In genomic region chr2:231521443-231521842, GRCh38 we compare ENCODE assay signal across 18 cellular contexts. TPM values are rescaled to one million over a fixed set of nuclear protein-coding genes. Genes with fewer than 3 reads are reported as not detected.
DNase-seq lines count a peak whose midpoint lies in the region; ATAC-seq and TF ChIP-seq lines count a peak whose summit lies in the region.
"Had no signal": no experiment of that assay in that cellular context is flagged by ENCODE, and none has a peak within 500 bp of the region (broad histone marks: within the 10 kb centered on the region; RNA-seq: fewer than 3 reads in every experiment).

No MANE protein-coding gene starts in this region.

- no peak for TF ChIP-seq CTCF in WERI-Rb-1 (IDR thresholded peaks at IDR 0.05; ENCODE audit: low read depth, low read length)

- intact Hi-C loops in activated CD4-positive, alpha-beta T cell treated with anti-CD3 and anti-CD28 coated beads for 36 hours (cut with DNase I, micrococcal nuclease) = no loop called here

- in situ Hi-C loops in G401 (cut with HindIII; ENCODE audit: low sequenced_read_pairs) = no loop called here

- no peaks in the 10 kb centered on the region for H3K27me3 Mint-ChIP-seq in T-helper 17 cell
- H3K27me3 Mint-ChIP-seq in activated CD4-positive, alpha-beta T cell treated with anti-CD3 and anti-CD28 coated beads for 36 hours = no peaks in the 10 kb centered on the region
- H3K27me3 Mint-ChIP-seq: CD4-positive, alpha-beta T cell had no signal

- H3K36me3 ChIP-seq in mesenchymal stem cell (ENCODE audit: control insufficient read depth in 1 of 2, insufficient read depth in 2 of 2, low read depth in 1 of 2, low read length in 2 of 2) = no peaks in the 10 kb centered on the region
- no peaks in the 10 kb centered on the region for H3K36me3 ChIP-seq in WERI-Rb-1

- no peak overlapping the region for H3K4me2 ChIP-seq in mesenchymal stem cell (ENCODE audit: low read length, poor library complexity, severe bottlenecking)

- H2BK12ac ChIP-seq in mesenchymal stem cell (ENCODE audit: low read length in 2 of 2) = no peak overlapping the region

- H2AK5ac ChIP-seq in mesenchymal stem cell (ENCODE audit: low read length, severe bottlenecking) = no peak overlapping the region

- DNase-seq in CD1c-positive myeloid dendritic cell (ENCODE audit: extremely low spot score) (peak; percentile 39), GF-D8 (lab: John Stamatoyannopoulos, UW) (peak; percentile 12), T-helper 17 cell (no peak), mesenchymal stem cell (no peak), WERI-Rb-1 (no peak), G401 (ENCODE audit: low spot score) (no peak)
- no peak for DNase-seq in activated CD4-positive, alpha-beta T cell treated with anti-CD3 and anti-CD28 coated beads for 36 hours
- DNase-seq: CD4-positive, alpha-beta T cell; DMS79; H9; KG1; NCI-H1105; NCI-H1694; NCI-H510A treated with DMSO at 0.1 percent for 48 hours had no signal

- H4K91ac ChIP-seq in mesenchymal stem cell (ENCODE audit: low read length) = no peak overlapping the region

- H4K8ac ChIP-seq in mesenchymal stem cell (ENCODE audit: low read length) = peak overlapping the region; percentile 5

- WGBS in mesenchymal stem cell = 81% methylated on average over 3 of the region's 3 CpGs

- CTCF ChIA-PET in activated CD4-positive, alpha-beta T cell treated with anti-CD3 and anti-CD28 coated beads for 36 hours (lab: Charles Lee) = interaction anchor here (0.7 to 1.1 kb wide), 6 partner anchors 35 to 625 kb away, joined by 3 to 5 read pairs (median 4); no protein-coding TSS in a partner anchor

- H3K27me3 ChIP-seq in mesenchymal stem cell (ENCODE audit: control insufficient read depth in 1 of 2, insufficient read depth in 1 of 2, low read length in 2 of 2) (peaks cover 0 to 16% of the 10 kb centered on the region in 2 experiments), WERI-Rb-1 (ENCODE audit: insufficient read depth, low read depth, severe bottlenecking) (no peaks in the 10 kb centered on the region)

- no peaks in the 10 kb centered on the region for H3K79me1 ChIP-seq in mesenchymal stem cell (replicated peaks; ENCODE audit: low read length, poor library complexity, severe bottlenecking)

- no peaks in the 10 kb centered on the region for H3K9me3 Mint-ChIP-seq in activated CD4-positive, alpha-beta T cell treated with anti-CD3 and anti-CD28 coated beads for 36 hours (ENCODE audit: low read depth)
- H3K9me3 Mint-ChIP-seq: CD4-positive, alpha-beta T cell; H9 had no signal

- H3K9ac ChIP-seq in mesenchymal stem cell (ENCODE audit: low read length) = no peak overlapping the region

- H2BK5ac ChIP-seq in mesenchymal stem cell (ENCODE audit: low read depth, low read length, poor library complexity, severe bottlenecking) = no peak overlapping the region

- H2BK120ac ChIP-seq in mesenchymal stem cell (ENCODE audit: low read depth, low read length) = no peak overlapping the region

- ATAC-seq in T-helper 17 cell = no peak
- ATAC-seq in activated CD4-positive, alpha-beta T cell treated with anti-CD3 and anti-CD28 coated beads for 36 hours = no peak
- ATAC-seq in GM21737 (IDR thresholded peaks at IDR 0.05; ENCODE audit: unreplicated experiment) = no peak
- ATAC-seq: Panc1 had no signal

- H3K4ac ChIP-seq in mesenchymal stem cell (ENCODE audit: low read depth in 1 of 2, low read length in 2 of 2) = no peak overlapping the region

- no peak overlapping the region for H3K14ac ChIP-seq in mesenchymal stem cell (ENCODE audit: low read length in 2 of 2)

- POLR2A ChIA-PET in activated CD4-positive, alpha-beta T cell treated with anti-CD3 and anti-CD28 coated beads for 36 hours (lab: Charles Lee) = interaction anchor here (1.4 kb wide), 1 partner anchor 57 kb away, joined by 3 read pairs; the partner anchor contains the start of gene NCL

- no peak overlapping the region for H3K18ac ChIP-seq in mesenchymal stem cell (ENCODE audit: low read depth in 1 of 2, low read length in 2 of 2)

- H3K36me3 Mint-ChIP-seq in T-helper 17 cell (ENCODE audit: low read depth) = no peaks in the 10 kb centered on the region
- H3K36me3 Mint-ChIP-seq in activated CD4-positive, alpha-beta T cell treated with anti-CD3 and anti-CD28 coated beads for 36 hours (ENCODE audit: low read depth) = no peaks in the 10 kb centered on the region

- H3K27ac ChIP-seq in mesenchymal stem cell (ENCODE audit: low read length, poor library complexity, severe bottlenecking) (no peak overlapping the region), WERI-Rb-1 (no peak overlapping the region)
- H3K27ac ChIP-seq: HL-60, SK-N-MC had no signal

- H3K4me1 Mint-ChIP-seq in T-helper 17 cell = peaks cover 27% of the 10 kb centered on the region
- peaks cover 10% of the 10 kb centered on the region for H3K4me1 Mint-ChIP-seq in activated CD4-positive, alpha-beta T cell treated with anti-CD3 and anti-CD28 coated beads for 36 hours

- H2BK15ac ChIP-seq in mesenchymal stem cell (ENCODE audit: low read depth, poor library complexity, severe bottlenecking) = no peak overlapping the region

- no peak overlapping the region for H2AFZ ChIP-seq in mesenchymal stem cell (ENCODE audit: low read depth, low read length)

- no peak overlapping the region for H3K23ac ChIP-seq in mesenchymal stem cell (ENCODE audit: low read length in 2 of 2)

- H3K27ac Mint-ChIP-seq in T-helper 17 cell = peak overlapping the region; percentile 63
- H3K27ac Mint-ChIP-seq in activated CD4-positive, alpha-beta T cell treated with anti-CD3 and anti-CD28 coated beads for 36 hours = no peak overlapping the region
- H3K27ac Mint-ChIP-seq: CD4-positive, alpha-beta T cell; H9 had no signal

- H3K4me1 ChIP-seq in mesenchymal stem cell (ENCODE audit: control insufficient read depth, insufficient read depth, low read depth, low read length) = peaks cover 4% of the 10 kb centered on the region

- H3K4me3 ChIP-seq in mesenchymal stem cell (ENCODE audit: insufficient read depth in 1 of 2, low read depth in 1 of 2, low read length in 2 of 2) (no peak overlapping the region), WERI-Rb-1 (ENCODE audit: low read depth, low read length) (no peak overlapping the region)
- H3K4me3 ChIP-seq: SK-N-MC had no signal

- H3K9me3 ChIP-seq in T-helper 17 cell (ENCODE audit: control insufficient read depth, low read length, poor library complexity, severe bottlenecking) (no peaks in the 10 kb centered on the region), mesenchymal stem cell (ENCODE audit: control insufficient read depth, low read length) (no peaks in the 10 kb centered on the region), WERI-Rb-1 (ENCODE audit: severe bottlenecking) (no peaks in the 10 kb centered on the region)

- H3K4me3 Mint-ChIP-seq in T-helper 17 cell = peak overlapping the region; percentile 43
- no peak overlapping the region for H3K4me3 Mint-ChIP-seq in activated CD4-positive, alpha-beta T cell treated with anti-CD3 and anti-CD28 coated beads for 36 hours
- H3K4me3 Mint-ChIP-seq: CD4-positive, alpha-beta T cell; H9 had no signal

RNA-seq across cellular contexts. Expression of gene NMUR1, which starts 8.8 kb away (rescaled TPM):
- total RNA-seq in T-helper 17 cell = under 1 TPM; 0.35 to 0.55 TPM
- polyA plus RNA-seq in mesenchymal stem cell (2013, experiment 1 of 2) = 0.14 TPM
- polyA plus RNA-seq in mesenchymal stem cell (2013, experiment 2 of 2) = 0.15 TPM
- not detected for total RNA-seq in activated CD4-positive, alpha-beta T cell treated with anti-CD3 and anti-CD28 coated beads for 36 hours
- not detected in 2 replicates for total RNA-seq in G401 (2014; rRNA removed; shearing (Covaris generic))

RNA-seq across cellular contexts. Expression of gene NCL, which starts 57.2 kb away (rescaled TPM):
- total RNA-seq in T-helper 17 cell = 100 to 1,000 TPM; 385 to 428 TPM
- polyA plus RNA-seq in mesenchymal stem cell (2013, experiment 1 of 2) = 256 TPM
- 256 TPM for polyA plus RNA-seq in mesenchymal stem cell (2013, experiment 2 of 2)
- 1,000 to 10,000 TPM; 1,311 to 1,332 TPM for total RNA-seq in activated CD4-positive, alpha-beta T cell treated with anti-CD3 and anti-CD28 coated beads for 36 hours
- 159 and 386 TPM in 2 replicates for total RNA-seq in G401 (2014; rRNA removed; shearing (Covaris generic))

Comparison
In these comparisons a context has a peak if more than half of its experiments do, and no peak if none do; other contexts are left out.
1. DNase-seq: peak in CD1c-positive myeloid dendritic cell (single experiment) and GF-D8 (single experiment); none in T-helper 17 cell (0 of 3), mesenchymal stem cell (single experiment), activated CD4-positive, alpha-beta T cell treated with anti-CD3 and anti-CD28 coated beads for 36 hours (single experiment), WERI-Rb-1 (single experiment) and G401 (single experiment).